31 cellular contexts compared by ENCODE assay signal in genomic region chr2:238483656-238484055, GRCh38.
"Had no signal": no experiment of that assay in that cellular context is flagged by ENCODE, and none has a peak within 500 bp of the region (broad histone marks: within the 10 kb centered on the region; RNA-seq: fewer than 3 reads in every experiment).

No MANE protein-coding gene starts in this region.

- H3K36me3 Mint-ChIP-seq: neural progenitor cell, type B pancreatic cell had no signal

- ATAC-seq: effector memory CD8-positive, alpha-beta T cell; foreskin keratinocyte; gastroesophageal sphincter; heart left ventricle; left colon; left ventricle myocardium superior; lower lobe of right lung; mucosa of descending colon; naive thymus-derived CD8-positive, alpha-beta T cell; psoas muscle; right cardiac atrium; stimulated activated memory B cell treated with anti-CD40 and anti-IgM and Interleukin-4, amounts not matched to agents 10 μg/mL and 1 μg/mL and 100 μg/mL, for 72 hours; stimulated activated naive CD8-positive, alpha-beta T cell treated with anti-CD3 and anti-CD28 coated beads, Interleukin-15, Interleukin-2, amounts not matched to agents 100 U/mL and 50 U/mL, for 24 hours had no signal

- H3K4me3 Mint-ChIP-seq: effector memory CD8-positive, alpha-beta T cell; immature natural killer cell; memory B cell; naive thymus-derived CD8-positive, alpha-beta T cell; neural progenitor cell; stimulated activated memory B cell treated with anti-CD40 and anti-IgM and Interleukin-4, amounts not matched to agents 10 μg/mL and 1 μg/mL and 100 μg/mL, for 72 hours; type B pancreatic cell had no signal

- DNase-seq: caudate nucleus; cerebellar nuclear complex; cortex of kidney; effector memory CD8-positive, alpha-beta T cell; erythroblast; foreskin keratinocyte; heart left ventricle; hippocampal formation; immature natural killer cell; islet precursor cell; kidney glomerular epithelial cell; left colon; left ventricle myocardium superior; lower lobe of right lung; mucosa of descending colon; naive thymus-derived CD8-positive, alpha-beta T cell; psoas muscle; right cardiac atrium; sigmoid colon; spleen; stimulated activated CD4-positive, alpha-beta T cell treated with anti-CD3 and anti-CD28 coated beads, Interleukin-4, amount 100 ng/mL, for 4 hours; stimulated activated naive CD8-positive, alpha-beta T cell treated with anti-CD3 and anti-CD28 coated beads, Interleukin-15, Interleukin-2, amounts not matched to agents 100 U/mL and 50 U/mL, for 24 hours; substantia nigra; testis; tibial artery had no signal

- H3K27ac Mint-ChIP-seq: effector memory CD8-positive, alpha-beta T cell; immature natural killer cell; memory B cell; neural progenitor cell; stimulated activated memory B cell treated with anti-CD40 and anti-IgM and Interleukin-4, amounts not matched to agents 10 μg/mL and 1 μg/mL and 100 μg/mL, for 72 hours; type B pancreatic cell had no signal

- H3K4me1 ChIP-seq: foreskin keratinocyte, gastroesophageal sphincter, heart left ventricle, lower lobe of right lung, neural progenitor cell, psoas muscle, spleen, testis had no signal

- H3K4me3 ChIP-seq: gastroesophageal sphincter, heart left ventricle, lower lobe of right lung, mucosa of descending colon, neural progenitor cell, psoas muscle, sigmoid colon, skin epidermis, spleen, testis, tibial artery had no signal

- H3K27me3 Mint-ChIP-seq: effector memory CD8-positive, alpha-beta T cell; memory B cell; naive thymus-derived CD8-positive, alpha-beta T cell; stimulated activated memory B cell treated with anti-CD40 and anti-IgM and Interleukin-4, amounts not matched to agents 10 μg/mL and 1 μg/mL and 100 μg/mL, for 72 hours; type B pancreatic cell had no signal

- H3K36me3 ChIP-seq: gastroesophageal sphincter, heart left ventricle, lower lobe of right lung, sigmoid colon, spleen, tibial artery had no signal

- H3K27ac ChIP-seq: foreskin keratinocyte, gastroesophageal sphincter, heart left ventricle, lower lobe of right lung, neural progenitor cell, psoas muscle, sigmoid colon, skin epidermis, spleen, testis, tibial artery had no signal

- H3K9me3 ChIP-seq: testis had no signal

- H3K4me1 Mint-ChIP-seq: immature natural killer cell; memory B cell; naive thymus-derived CD8-positive, alpha-beta T cell; neural progenitor cell; stimulated activated memory B cell treated with anti-CD40 and anti-IgM and Interleukin-4, amounts not matched to agents 10 μg/mL and 1 μg/mL and 100 μg/mL, for 72 hours had no signal

- H3K27me3 ChIP-seq: foreskin keratinocyte, gastroesophageal sphincter, heart left ventricle, neural progenitor cell, sigmoid colon, spleen, testis, tibial artery had no signal
